Comparison of ENCODE assay signal across 1 cellular context in genomic region chr1:234478481-234479309, GRCh38.
TF ChIP-seq lines count a peak whose summit lies in the region.

TSS of gene TARBP1 (minus strand) at chr1:234479179. CDS start at chr1:234479103, 76 bp downstream.

TF ChIP-seq in A549, 52 proteins besides CTCF, POLR2A, EP300 and RAD21 (continued from another document):
- TF ChIP-seq HOXB13 (CRISPR knock-in tag; IDR thresholded peaks at IDR 0.05; ENCODE audit: low read depth) (0 out of 2 replicates have a peak, but pooled peaks have one; percentile 31), JUN (IDR thresholded peaks at IDR 0.05) (peak in 1 of 2 experiments; percentile 80; a peak in 3 of 5 replicates), ZSCAN20 (CRISPR knock-in tag; IDR thresholded peaks at IDR 0.05) (no peak), RCOR1 (IDR thresholded peaks at IDR 0.05; ENCODE audit: low read depth, low read length) (no peak), GATA3 (IDR thresholded peaks at IDR 0.05; ENCODE audit: borderline replicate concordance) (no peak), ZC3H11A (IDR thresholded peaks at IDR 0.05) (no peak), HDAC2 (IDR thresholded peaks at IDR 0.05) (no peak), JUNB (IDR thresholded peaks at IDR 0.05) (no peak), RFX5 (IDR thresholded peaks at IDR 0.05) (no peak), E2F6 (IDR thresholded peaks at IDR 0.05; ENCODE audit: borderline replicate concordance, low read depth) (peak; percentile 60; the same call in 1 of the 2 replicates), EHMT2 (IDR thresholded peaks at IDR 0.05; ENCODE audit: low read depth) (no peak), MAX (IDR thresholded peaks at IDR 0.05) (peak; percentile 75), BHLHE40 (IDR thresholded peaks at IDR 0.05; ENCODE audit: low read depth, low read length) (no peak), NR3C1 (IDR thresholded peaks at IDR 0.05) (no peak), CBX2 (IDR thresholded peaks at IDR 0.05; ENCODE audit: borderline replicate concordance, low read depth) (no peak), REST (IDR thresholded peaks at IDR 0.05) (no peak)
